ENCODE assay signal across 12 cellular contexts in genomic region chr15:44788748-44789147, GRCh38. TPM values are rescaled to one million over a fixed set of nuclear protein-coding genes. Genes with fewer than 3 reads are reported as not detected.
DNase-seq lines count a peak whose midpoint lies in the region; ATAC-seq lines count a peak whose summit lies in the region.
"Had no signal": no experiment of that assay in that cellular context is flagged by ENCODE, and none has a peak within 500 bp of the region (broad histone marks: within the 10 kb centered on the region; RNA-seq: fewer than 3 reads in every experiment).

No MANE protein-coding gene starts in this region.

- no peak for ATAC-seq in left ventricle myocardium superior
- no peak for ATAC-seq in HG02870 (IDR thresholded peaks at IDR 0.05; ENCODE audit: unreplicated experiment)

- intact Hi-C loops in left ventricle myocardium superior (cut with micrococcal nuclease): no loop called here

- DNase-seq in RPMI7951 (ENCODE audit: low read depth) (peak; percentile 15), dermis microvascular lymphatic vessel endothelial cell (ENCODE audit: low read depth in 2 of 2) (peak; percentile 68 to 77), NCI-H1092 (lab: John Stamatoyannopoulos, UW) (no peak), DMS79 (lab: John Stamatoyannopoulos, UW) (no peak), left ventricle myocardium superior (no peak)
- DNase-seq in activated CD8-positive, alpha-beta memory T cell treated with anti-CD3 and anti-CD28 coated beads, Interleukin-2, amount 50 U/mL, for 4 hours: peak; percentile 38
- peak; percentile 23 to 30 for DNase-seq in stimulated activated CD8-positive, alpha-beta memory T cell treated with anti-CD3 and anti-CD28 coated beads, Interleukin-2, amount 100 ng/mL, for 48 hours (ENCODE audit: low read depth in 2 of 2)
- DNase-seq: Caco-2, HCEC 1CT, kidney glomerular epithelial cell, NCI-H446 treated with DMSO at 0.1 percent for 48 hours had no signal

RNA-seq across cellular contexts. Expression of gene TRIM69, which starts 52.4 kb away (rescaled TPM):
- 10.5 and 13.9 TPM in 2 replicates for total RNA-seq in RPMI7951 (2014; rRNA removed; shearing (Covaris generic))
- total RNA-seq in dermis microvascular lymphatic vessel endothelial cell: 7.6 and 8.5 TPM in 2 replicates
- 55.2 TPM for total RNA-seq in left ventricle myocardium superior

Comparison
In these comparisons a context has a peak if more than half of its experiments do, and no peak if none do; other contexts are left out.
1. DNase-seq: peak in RPMI7951 (single experiment), activated CD8-positive, alpha-beta memory T cell treated with anti-CD3 and anti-CD28 coated beads, Interleukin-2, amount 50 U/mL, for 4 hours (single experiment), dermis microvascular lymphatic vessel endothelial cell (2 of 2) and stimulated activated CD8-positive, alpha-beta memory T cell treated with anti-CD3 and anti-CD28 coated beads, Interleukin-2, amount 100 ng/mL, for 48 hours (2 of 2); none in NCI-H1092 (single experiment), DMS79 (single experiment) and left ventricle myocardium superior (single experiment).